In genomic region chr16:52450241-52450640, GRCh38 we compare ENCODE assay signal across 25 cellular contexts.
"Had no signal": no experiment of that assay in that cellular context is flagged by ENCODE, and none has a peak within 500 bp of the region (broad histone marks: within the 10 kb centered on the region; RNA-seq: fewer than 3 reads in every experiment).

No MANE protein-coding gene starts in this region.

- H3K9me3 Mint-ChIP-seq: endodermal cell had no signal

- H2AFZ ChIP-seq: hepatocyte had no signal

- H3K4me2 ChIP-seq: hepatocyte had no signal

- H3K27me3 Mint-ChIP-seq: dendritic cell treated with granulocyte-macrophage colony-stimulating factor and Interleukin-4, amounts not matched to agents 40 ng/mL and 50 ng/mL, for 4 days; effector memory CD8-positive, alpha-beta T cell had no signal

- H3K4me1 Mint-ChIP-seq: immature natural killer cell had no signal

- H3K36me3 ChIP-seq: colonic mucosa, esophagus squamous epithelium, gastrocnemius medialis, heart left ventricle, left lung, lower lobe of right lung had no signal

- H3K4me3 Mint-ChIP-seq: dendritic cell treated with granulocyte-macrophage colony-stimulating factor and Interleukin-4, amounts not matched to agents 40 ng/mL and 50 ng/mL, for 4 days; effector memory CD8-positive, alpha-beta T cell; endodermal cell; immature natural killer cell; mesothelial cell of epicardium had no signal

- H3K27ac Mint-ChIP-seq: dendritic cell treated with granulocyte-macrophage colony-stimulating factor and Interleukin-4, amounts not matched to agents 40 ng/mL and 50 ng/mL, for 4 days; effector memory CD8-positive, alpha-beta T cell; endodermal cell; immature natural killer cell; mesothelial cell of epicardium had no signal

- DNase-seq: colonic mucosa; cortex of kidney; effector CD8-positive, alpha-beta T cell; effector memory CD8-positive, alpha-beta T cell; endodermal cell; erythroblast; esophagus squamous epithelium; foreskin fibroblast; gastrocnemius medialis; heart left ventricle; hypothalamus; immature natural killer cell; islet precursor cell; kidney; kidney glomerular epithelial cell; left ventricle myocardium superior; lower lobe of right lung; mesenchymal stem cell; mucosa of descending colon had no signal

- H3K79me2 ChIP-seq: hepatocyte had no signal

- H3K27ac ChIP-seq: colonic mucosa, epithelial cell of prostate, esophagus squamous epithelium, gastrocnemius medialis, heart left ventricle, hepatocyte, left lung, lower lobe of right lung had no signal

- H3K27me3 ChIP-seq: colonic mucosa, esophagus squamous epithelium, gastrocnemius medialis, heart left ventricle, hepatocyte, left lung had no signal

- H3K4me3 ChIP-seq: colonic mucosa, esophagus squamous epithelium, gastrocnemius medialis, heart left ventricle, hepatocyte, left lung, lower lobe of right lung, mucosa of descending colon had no signal

- H3K4me1 ChIP-seq: colonic mucosa, esophagus squamous epithelium, gastrocnemius medialis, heart left ventricle, left lung, lower lobe of right lung had no signal

- H3K9me3 ChIP-seq: colonic mucosa, esophagus squamous epithelium, gastrocnemius medialis, left lung, lower lobe of right lung, mucosa of descending colon had no signal

- ATAC-seq: effector memory CD8-positive, alpha-beta T cell; esophagus mucosa; gastrocnemius medialis; heart left ventricle; left lung; left ventricle myocardium superior; lower lobe of right lung; mucosa of descending colon had no signal
